ENCODE assay signal across 13 cellular contexts in the genomic region with DNA sequence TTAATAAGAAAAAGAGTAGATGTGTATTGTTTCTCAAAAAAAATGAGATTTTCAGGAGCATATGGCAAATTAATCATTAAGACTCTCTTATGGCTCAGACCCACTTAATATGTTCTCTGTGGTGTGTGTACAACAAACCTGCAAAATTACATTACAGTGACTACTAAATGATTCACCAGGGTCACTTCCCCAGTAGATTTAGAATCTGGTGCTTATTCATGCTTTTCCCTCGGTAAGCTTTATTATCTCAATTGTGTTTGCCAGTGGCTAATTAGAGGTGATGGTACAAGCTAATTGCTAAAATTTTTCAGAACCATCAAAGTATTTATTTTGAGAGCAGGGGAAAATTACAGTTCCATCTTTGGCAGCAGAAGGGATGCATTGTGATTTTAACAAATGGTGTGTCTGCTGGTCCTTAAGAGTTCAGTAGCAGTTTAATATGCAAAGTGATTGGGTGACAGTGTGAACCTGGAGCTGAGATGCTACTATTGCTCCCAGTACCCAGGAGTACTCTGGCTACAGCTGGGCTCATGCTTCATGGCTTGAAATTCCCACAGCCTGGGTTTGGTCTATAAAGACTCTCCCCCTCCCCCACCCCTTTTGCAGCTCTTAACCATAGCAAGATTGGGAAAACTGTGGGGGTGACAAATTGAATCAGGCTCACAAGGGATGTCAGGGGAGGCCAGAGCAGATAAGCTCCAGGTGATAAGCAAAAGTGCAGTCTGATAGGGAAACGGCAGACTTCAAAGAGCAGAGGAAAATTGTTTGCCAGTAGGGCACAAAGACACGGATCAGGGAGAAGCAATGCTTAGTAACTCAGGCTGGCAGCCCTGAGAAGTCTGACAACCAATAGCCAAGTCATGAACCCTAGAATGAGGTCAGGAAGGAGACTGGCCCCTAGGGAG.
DNase-seq lines count a peak whose midpoint lies in the region; ATAC-seq and TF ChIP-seq lines count a peak whose summit lies in the region.
"Had no signal": no experiment of that assay in that cellular context is flagged by ENCODE, and none has a peak within 500 bp of the region (broad histone marks: within the 10 kb centered on the region; RNA-seq: fewer than 3 reads in every experiment).

No MANE protein-coding gene starts in this region.

- H3K4me1 Mint-ChIP-seq in MCF 10A (ENCODE audit: insufficient read depth, unreplicated experiment): no peaks in the 10 kb centered on the region
- no peaks in the 10 kb centered on the region for H3K4me1 Mint-ChIP-seq in activated CD4-positive, alpha-beta T cell treated with anti-CD3 and anti-CD28 coated beads, Interleukin-2, amount 10 ng/mL, durations not matched to agents 24 days and 14 days
- H3K4me1 Mint-ChIP-seq: activated naive CD8-positive, alpha-beta T cell treated with anti-CD3 and anti-CD28 coated beads, Interleukin-2, amount 50 U/mL, for 24 hours; T-helper 17 cell had no signal

- TF ChIP-seq CTCF in MCF 10A (IDR thresholded peaks at IDR 0.05; ENCODE audit: unreplicated experiment) (no peak), breast epithelium (IDR thresholded peaks at IDR 0.05) (no peak)

- no peak overlapping the region for H3K4me3 Mint-ChIP-seq in MCF 10A (ENCODE audit: unreplicated experiment)
- H3K4me3 Mint-ChIP-seq in activated CD4-positive, alpha-beta T cell treated with anti-CD3 and anti-CD28 coated beads, Interleukin-2, amount 10 ng/mL, durations not matched to agents 24 days and 14 days: no peak overlapping the region
- H3K4me3 Mint-ChIP-seq: activated naive CD8-positive, alpha-beta T cell treated with anti-CD3 and anti-CD28 coated beads, Interleukin-2, amount 50 U/mL, for 24 hours; T-helper 17 cell had no signal

- no peaks in the 10 kb centered on the region for H3K36me3 ChIP-seq in breast epithelium
- H3K36me3 ChIP-seq: right atrium auricular region had no signal

- H3K36me3 Mint-ChIP-seq in MCF 10A (ENCODE audit: insufficient read depth, unreplicated experiment): no peaks in the 10 kb centered on the region
- no peaks in the 10 kb centered on the region for H3K36me3 Mint-ChIP-seq in activated CD4-positive, alpha-beta T cell treated with anti-CD3 and anti-CD28 coated beads, Interleukin-2, amount 10 ng/mL, durations not matched to agents 24 days and 14 days (ENCODE audit: low read depth)

- POLR2A ChIA-PET in MCF 10A (lab: Yijun Ruan, JAX): no interaction called here

- H3K27ac Mint-ChIP-seq in MCF 10A (ENCODE audit: low read depth, unreplicated experiment): no peak overlapping the region
- H3K27ac Mint-ChIP-seq in activated CD4-positive, alpha-beta T cell treated with anti-CD3 and anti-CD28 coated beads, Interleukin-2, amount 10 ng/mL, durations not matched to agents 24 days and 14 days: no peak overlapping the region
- H3K27ac Mint-ChIP-seq: activated naive CD8-positive, alpha-beta T cell treated with anti-CD3 and anti-CD28 coated beads, Interleukin-2, amount 50 U/mL, for 24 hours; T-helper 17 cell had no signal

- no peak overlapping the region for H3K27ac ChIP-seq in breast epithelium
- H3K27ac ChIP-seq: right atrium auricular region, testis had no signal

- H3K27me3 ChIP-seq in breast epithelium: no peaks in the 10 kb centered on the region
- H3K27me3 ChIP-seq: right atrium auricular region, testis had no signal

- H3K4me1 ChIP-seq in breast epithelium: no peaks in the 10 kb centered on the region
- H3K4me1 ChIP-seq: right atrium auricular region, testis had no signal

- H3K27me3 Mint-ChIP-seq in MCF 10A (ENCODE audit: insufficient read depth, unreplicated experiment): no peaks in the 10 kb centered on the region
- H3K27me3 Mint-ChIP-seq in activated CD4-positive, alpha-beta T cell treated with anti-CD3 and anti-CD28 coated beads, Interleukin-2, amount 10 ng/mL, durations not matched to agents 24 days and 14 days: peaks cover 27% of the 10 kb centered on the region

- no peaks in the 10 kb centered on the region for H3K9me3 Mint-ChIP-seq in MCF 10A (ENCODE audit: unreplicated experiment)
- no peaks in the 10 kb centered on the region for H3K9me3 Mint-ChIP-seq in activated CD4-positive, alpha-beta T cell treated with anti-CD3 and anti-CD28 coated beads, Interleukin-2, amount 10 ng/mL, durations not matched to agents 24 days and 14 days
- H3K9me3 Mint-ChIP-seq: activated naive CD8-positive, alpha-beta T cell treated with anti-CD3 and anti-CD28 coated beads, Interleukin-2, amount 50 U/mL, for 24 hours had no signal

- no TSS peak for BruUV-seq in MCF 10A (replicated peaks; lab: Mats Ljungman, UMichigan)

- H3K9me3 ChIP-seq in breast epithelium: no peaks in the 10 kb centered on the region
- H3K9me3 ChIP-seq: right atrium auricular region, testis had no signal

- no peak for TF ChIP-seq POLR2A in breast epithelium (IDR thresholded peaks at IDR 0.05)

- ATAC-seq in esophagus mucosa (no peak), GM21529 (IDR thresholded peaks at IDR 0.05; ENCODE audit: unreplicated experiment) (no peak)
- ATAC-seq: activated naive CD8-positive, alpha-beta T cell treated with anti-CD3 and anti-CD28 coated beads, Interleukin-2, amount 50 U/mL, for 24 hours; T-helper 17 cell had no signal

- H3K4me3 ChIP-seq in breast epithelium: no peak overlapping the region
- H3K4me3 ChIP-seq: right atrium auricular region, testis had no signal

- CTCF ChIA-PET in MCF 10A (lab: Yijun Ruan, JAX): interaction anchor here (0.6 to 1.2 kb wide), 6 partner anchors 18 to 1640 kb away, joined by 3 to 6 read pairs (median 4); no protein-coding TSS in a partner anchor

- intact Hi-C loops in MCF 10A (cut with micrococcal nuclease) (no loop called here), breast epithelium (cut with DNase I; ENCODE audit: low total_unique reads) (no loop called here)
- intact Hi-C loops in activated CD4-positive, alpha-beta T cell treated with anti-CD3 and anti-CD28 coated beads, Interleukin-2, amount 10 ng/mL, durations not matched to agents 24 days and 14 days (cut with micrococcal nuclease): no loop called here

- peak; percentile 25 for DNase-seq in MCF 10A (ENCODE audit: unreplicated experiment)
- DNase-seq in breast epithelium (ENCODE audit: low spot score in 2 of 2): no peak
- peak; percentile 69 for DNase-seq in RKO (ENCODE audit: low spot score)
- DNase-seq in fibroblast of peridontal ligament (ENCODE audit: extremely low read depth): peak; percentile 16
- DNase-seq in stromal cell of bone marrow (ENCODE audit: low read depth): peak; percentile 28
- no peak for DNase-seq in activated CD4-positive, alpha-beta T cell treated with anti-CD3 and anti-CD28 coated beads, Interleukin-2, amount 10 ng/mL, durations not matched to agents 24 days and 14 days
- DNase-seq: activated CD8-positive, alpha-beta memory T cell treated with anti-CD3 and anti-CD28 coated beads for 24 hours; activated naive CD8-positive, alpha-beta T cell treated with anti-CD3 and anti-CD28 coated beads, Interleukin-2, amount 50 U/mL, for 24 hours; T-helper 17 cell; testis had no signal

Comparison
In these comparisons a context has a peak if more than half of its experiments do, and no peak if none do; other contexts are left out.
1. DNase-seq: peak in MCF 10A (single experiment), RKO (single experiment), fibroblast of peridontal ligament (single experiment) and stromal cell of bone marrow (single experiment); none in breast epithelium (0 of 2) and activated CD4-positive, alpha-beta T cell treated with anti-CD3 and anti-CD28 coated beads, Interleukin-2, amount 10 ng/mL, durations not matched to agents 24 days and 14 days (single experiment).